ENCODE assay signal across 8 cellular contexts in genomic region chr1:9784508-9785133, GRCh38. TPM values are rescaled to one million over a fixed set of nuclear protein-coding genes. Genes with fewer than 3 reads are reported as not detected.
DNase-seq lines count a peak whose midpoint lies in the region; ATAC-seq and TF ChIP-seq lines count a peak whose summit lies in the region.

No MANE protein-coding gene starts in this region.

- H2AFZ ChIP-seq in smooth muscle cell (ENCODE audit: low read depth), result no peak overlapping the region

- H3K9ac ChIP-seq in BLaER1 treated with 17β-estradiol and CSF1 and Interleukin-3, amounts not matched to agents 10 nM and 100 nM, result no peak overlapping the region
- H3K9ac ChIP-seq in smooth muscle cell (ENCODE audit: low read depth), result no peak overlapping the region

- H3K4me3 ChIP-seq in BLaER1 treated with 17β-estradiol and CSF1 and Interleukin-3, amounts not matched to agents 10 nM and 100 nM, result no peak overlapping the region
- H3K4me3 ChIP-seq in fibroblast of pulmonary artery (replicated peaks; ENCODE audit: low read depth, low read length), result no peak overlapping the region
- H3K4me3 ChIP-seq in smooth muscle cell, result no peak overlapping the region

- H3F3A ChIP-seq in smooth muscle cell (ENCODE audit: low read depth), result no peaks in the 10 kb centered on the region

- no peak overlapping the region for H3K4me3 Mint-ChIP-seq in stimulated activated memory B cell treated with anti-CD40 and anti-IgM and Interleukin-4, amounts not matched to agents 10 μg/mL and 1 μg/mL and 100 μg/mL, for 72 hours

- peaks cover 18 to 75% (median 56%) of the 10 kb centered on the region in 11 experiments; a peak in 20 of 22 replicates for H4K20me1 ChIP-seq in BLaER1 treated with 17β-estradiol and CSF1 and Interleukin-3, amounts not matched to agents 10 nM and 100 nM
- peaks cover 97% of the 10 kb centered on the region for H4K20me1 ChIP-seq in smooth muscle cell (ENCODE audit: low read depth)

- peaks cover 0 to 14% (median 2%) of the 10 kb centered on the region in 11 experiments; a peak in 9 of 22 replicates for H3K9me3 ChIP-seq in BLaER1 treated with 17β-estradiol and CSF1 and Interleukin-3, amounts not matched to agents 10 nM and 100 nM (replicated peaks in 1 of 11)
- H3K9me3 ChIP-seq in smooth muscle cell (replicated peaks; ENCODE audit: low read depth), result no peaks in the 10 kb centered on the region

- H3K27me3 ChIP-seq in BLaER1 treated with 17β-estradiol and CSF1 and Interleukin-3, amounts not matched to agents 10 nM and 100 nM, result no peaks in the 10 kb centered on the region
- H3K27me3 ChIP-seq in smooth muscle cell (ENCODE audit: low read depth), result no peaks in the 10 kb centered on the region

- DNase-seq in HCEC 1CT (peak; percentile 54), NOMO-1 treated with dmso at 0.1 percent for 144 hours (lab: John Stamatoyannopoulos, UW; ENCODE audit: unreplicated experiment) (peak; percentile 31), activated T-cell treated with anti-CD3 and anti-CD28 coated beads for 4 hours (peak; percentile 48), fibroblast of pulmonary artery (ENCODE audit: low read depth) (peak; percentile 75), smooth muscle cell (lab: John Stamatoyannopoulos, UW; ENCODE audit: unreplicated experiment) (no peak)

- no peaks in the 10 kb centered on the region for H3K9me3 Mint-ChIP-seq in stimulated activated memory B cell treated with anti-CD40 and anti-IgM and Interleukin-4, amounts not matched to agents 10 μg/mL and 1 μg/mL and 100 μg/mL, for 72 hours

- no peaks in the 10 kb centered on the region for H3K27me3 Mint-ChIP-seq in stimulated activated memory B cell treated with anti-CD40 and anti-IgM and Interleukin-4, amounts not matched to agents 10 μg/mL and 1 μg/mL and 100 μg/mL, for 72 hours

- peaks cover 18% of the 10 kb centered on the region for H3K4me1 Mint-ChIP-seq in stimulated activated memory B cell treated with anti-CD40 and anti-IgM and Interleukin-4, amounts not matched to agents 10 μg/mL and 1 μg/mL and 100 μg/mL, for 72 hours

- ATAC-seq in stimulated activated memory B cell treated with anti-CD40 and anti-IgM and Interleukin-4, amounts not matched to agents 10 μg/mL and 1 μg/mL and 100 μg/mL, for 72 hours, result no peak
- no peak for ATAC-seq in GM21528 (IDR thresholded peaks at IDR 0.05; ENCODE audit: low FRiP score, unreplicated experiment)

- H3K4me1 ChIP-seq in BLaER1 treated with 17β-estradiol and CSF1 and Interleukin-3, amounts not matched to agents 10 nM and 100 nM, result peaks cover 24 to 67% (median 54%) of the 10 kb centered on the region in 10 experiments
- H3K4me1 ChIP-seq in smooth muscle cell (ENCODE audit: low read depth), result no peaks in the 10 kb centered on the region

- H3K27ac ChIP-seq in BLaER1 treated with 17β-estradiol and CSF1 and Interleukin-3, amounts not matched to agents 10 nM and 100 nM, result no peak overlapping the region
- no peak overlapping the region for H3K27ac ChIP-seq in smooth muscle cell (ENCODE audit: low read depth)

- H3K4me2 ChIP-seq in BLaER1 treated with 17β-estradiol and CSF1 and Interleukin-3, amounts not matched to agents 10 nM and 100 nM, result peak overlapping the region in 7 of 11 experiments; percentile 1 to 90 (median 78); a peak in 6 of 22 replicates
- H3K4me2 ChIP-seq in smooth muscle cell, result no peak overlapping the region

- no peak overlapping the region for H3K27ac Mint-ChIP-seq in stimulated activated memory B cell treated with anti-CD40 and anti-IgM and Interleukin-4, amounts not matched to agents 10 μg/mL and 1 μg/mL and 100 μg/mL, for 72 hours

- H3K36me3 ChIP-seq in BLaER1 treated with 17β-estradiol and CSF1 and Interleukin-3, amounts not matched to agents 10 nM and 100 nM, result peaks cover 0 to 6% (median 0%) of the 10 kb centered on the region in 11 experiments; a peak in 2 of 22 replicates
- H3K36me3 ChIP-seq in smooth muscle cell (ENCODE audit: low read depth), result no peaks in the 10 kb centered on the region

- 64% methylated on average over 3 of the region's 3 CpGs for WGBS in smooth muscle cell (ENCODE audit: low lambda C conversion rate)

- TF ChIP-seq CTCF in fibroblast of pulmonary artery (IDR thresholded peaks at IDR 0.05; ENCODE audit: low read length, missing control alignments) (peak; percentile 76), smooth muscle cell (IDR thresholded peaks at IDR 0.05; ENCODE audit: borderline replicate concordance, insufficient read depth, poor library complexity, severe bottlenecking) (peak; percentile 58)

- peaks cover 59% of the 10 kb centered on the region for H3K79me2 ChIP-seq in smooth muscle cell (ENCODE audit: low read depth)

- no peaks in the 10 kb centered on the region for H3K36me3 Mint-ChIP-seq in stimulated activated memory B cell treated with anti-CD40 and anti-IgM and Interleukin-4, amounts not matched to agents 10 μg/mL and 1 μg/mL and 100 μg/mL, for 72 hours

RNA-seq across cellular contexts. Expression of gene CLSTN1, which starts 39.1 kb away (rescaled TPM):
- total RNA-seq in smooth muscle cell, result 45.4 and 51.3 TPM in 2 replicates
- polyA plus RNA-seq in smooth muscle cell, result 83.5 and 90.8 TPM in 2 replicates
